ENCODE assay signal across 38 cellular contexts in the genomic region with DNA sequence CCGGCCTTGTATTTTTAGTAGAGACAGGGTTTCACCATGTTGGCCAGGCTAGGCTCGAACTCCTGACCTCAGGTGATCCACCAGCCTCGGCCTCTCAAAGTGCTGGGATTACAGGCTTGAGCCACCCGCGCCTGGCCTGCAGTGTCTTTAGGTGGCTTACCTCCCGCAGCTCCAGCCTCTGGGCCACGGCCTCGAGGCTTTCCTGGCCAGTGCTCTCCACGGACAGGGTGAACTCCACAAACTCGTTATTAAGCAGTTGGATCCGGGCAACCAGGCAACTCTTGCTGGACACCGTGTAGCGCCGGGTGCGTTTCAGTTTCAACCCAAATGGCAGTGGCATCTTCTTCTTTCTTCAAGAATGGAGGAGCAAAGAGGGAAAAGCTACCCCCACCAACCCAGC.
"Had no signal": no experiment of that assay in that cellular context is flagged by ENCODE, and none has a peak within 500 bp of the region (broad histone marks: within the 10 kb centered on the region; RNA-seq: fewer than 3 reads in every experiment).

No MANE protein-coding gene starts in this region.

- FAIRE-seq: TTC549 had no signal

- H3K36me3 Mint-ChIP-seq: activated CD4-positive, alpha-beta memory T cell treated with anti-CD3 and anti-CD28 coated beads for 36 hours; activated naive CD8-positive, alpha-beta T cell treated with anti-CD3 and anti-CD28 coated beads for 36 hours had no signal

- ATAC-seq: activated CD4-positive, alpha-beta T cell treated with anti-CD3 and anti-CD28 coated beads for 36 hours; activated CD4-positive, CD25-positive, alpha-beta regulatory T cell treated with anti-CD3 and anti-CD28 coated beads, Interleukin-2, amount 50 U/mL, for 24 hours; activated T-cell treated with anti-CD3 and anti-CD28 coated beads, Interleukin-2, amount 50 U/mL, for 4 hours; PC-3; WTC11 had no signal

- DNase-seq: activated CD4-positive, alpha-beta memory T cell treated with anti-CD3 and anti-CD28 coated beads for 36 hours; activated CD4-positive, alpha-beta T cell treated with anti-CD3 and anti-CD28 coated beads for 36 hours; activated CD4-positive, alpha-beta T cell treated with anti-CD3 and anti-CD28 coated beads, Interleukin-2, amount 50 U/mL, for 1 hour; activated CD8-positive, alpha-beta memory T cell treated with anti-CD3 and anti-CD28 coated beads, Interleukin-2, amount 50 U/mL, for 4 hours; activated effector memory CD4-positive, alpha-beta T cell treated with anti-CD3 and anti-CD28 coated beads, Interleukin-2, amount 50 U/mL, for 16 hours; activated naive CD4-positive, alpha-beta T cell; activated naive CD4-positive, alpha-beta T cell treated with anti-CD3 and anti-CD28 coated beads, Interleukin-2, amount 50 U/mL, for 16 hours; activated naive CD8-positive, alpha-beta T cell treated with anti-CD3 and anti-CD28 coated beads for 36 hours; activated T-cell treated with anti-CD3 and anti-CD28 coated beads for 4 hours; activated T-cell treated with anti-CD3 and anti-CD28 coated beads, Interleukin-2, amount 50 U/mL, for 4 hours; amniotic stem cell; aorta; brain microvascular endothelial cell; MM.1S; NCI-H1092 treated with DMSO at 0.1 percent for 48 hours; NCI-H1417; NCI-H146; NCI-H187; NCI-H2029 treated with DMSO at 0.1 percent for 48 hours; NCI-H2107; NCI-H2171; NCI-H510A; NCI-H526; NCI-H748 treated with DMSO at 0.1 percent for 48 hours; NK-92 treated with Interleukin-12 subunit alpha and Interleukin-12 subunit beta, amount 100 ng/mL, for 24 hours; PC-3; Peyer's patch; RPMI8226; SHP77 treated with DMSO at 0.1 percent for 48 hours; SK-N-SH had no signal

- H3K27me3 ChIP-seq: brain microvascular endothelial cell, Peyer's patch, SJSA1 had no signal

- H3K9me3 Mint-ChIP-seq: activated CD4-positive, alpha-beta memory T cell treated with anti-CD3 and anti-CD28 coated beads for 36 hours; activated naive CD8-positive, alpha-beta T cell treated with anti-CD3 and anti-CD28 coated beads for 36 hours; activated T-cell treated with anti-CD3 and anti-CD28 coated beads, Interleukin-2, amount 50 U/mL, for 4 hours; central memory CD8-positive, alpha-beta T cell; T-helper 1 cell treated with Interleukin-12 subunit alpha and Interleukin-12 subunit beta and Interleukin-4 antibody, amounts not matched to agents 30 μg/mL and 1 μg/mL, for 36 hours; T-helper 2 cell treated with Interferon-gamma antibody and Interleukin-4, amounts not matched to agents 5 μg/mL and 100 μg/mL, for 36 hours; WTC11 had no signal

- H3K4me2 ChIP-seq: KMS-11 had no signal

- H3K9me3 ChIP-seq: Peyer's patch, SJSA1, SK-N-SH had no signal

- H3K4me3 ChIP-seq: SJSA1 had no signal

- H3K4me3 Mint-ChIP-seq: activated CD4-positive, alpha-beta memory T cell treated with anti-CD3 and anti-CD28 coated beads for 36 hours; activated CD4-positive, alpha-beta T cell treated with anti-CD3 and anti-CD28 coated beads for 36 hours; activated naive CD8-positive, alpha-beta T cell treated with anti-CD3 and anti-CD28 coated beads for 36 hours; activated T-cell treated with anti-CD3 and anti-CD28 coated beads, Interleukin-2, amount 50 U/mL, for 4 hours; central memory CD8-positive, alpha-beta T cell; T-helper 1 cell treated with Interleukin-12 subunit alpha and Interleukin-12 subunit beta and Interleukin-4 antibody, amounts not matched to agents 30 μg/mL and 1 μg/mL, for 36 hours; T-helper 2 cell treated with Interferon-gamma antibody and Interleukin-4, amounts not matched to agents 5 μg/mL and 100 μg/mL, for 36 hours had no signal

- H3K27ac Mint-ChIP-seq: activated CD4-positive, alpha-beta memory T cell treated with anti-CD3 and anti-CD28 coated beads for 36 hours; activated CD4-positive, alpha-beta T cell treated with anti-CD3 and anti-CD28 coated beads for 36 hours; activated naive CD8-positive, alpha-beta T cell treated with anti-CD3 and anti-CD28 coated beads for 36 hours; T-helper 1 cell treated with Interleukin-12 subunit alpha and Interleukin-12 subunit beta and Interleukin-4 antibody, amounts not matched to agents 30 μg/mL and 1 μg/mL, for 36 hours; T-helper 2 cell treated with Interferon-gamma antibody and Interleukin-4, amounts not matched to agents 5 μg/mL and 100 μg/mL, for 36 hours; WTC11 had no signal

- H3K9ac ChIP-seq: KMS-11 had no signal

- H3K9me2 ChIP-seq: SK-N-SH had no signal

- H3K27ac ChIP-seq: brain microvascular endothelial cell, KMS-11, Peyer's patch, SJSA1 had no signal
